In the genomic region with DNA sequence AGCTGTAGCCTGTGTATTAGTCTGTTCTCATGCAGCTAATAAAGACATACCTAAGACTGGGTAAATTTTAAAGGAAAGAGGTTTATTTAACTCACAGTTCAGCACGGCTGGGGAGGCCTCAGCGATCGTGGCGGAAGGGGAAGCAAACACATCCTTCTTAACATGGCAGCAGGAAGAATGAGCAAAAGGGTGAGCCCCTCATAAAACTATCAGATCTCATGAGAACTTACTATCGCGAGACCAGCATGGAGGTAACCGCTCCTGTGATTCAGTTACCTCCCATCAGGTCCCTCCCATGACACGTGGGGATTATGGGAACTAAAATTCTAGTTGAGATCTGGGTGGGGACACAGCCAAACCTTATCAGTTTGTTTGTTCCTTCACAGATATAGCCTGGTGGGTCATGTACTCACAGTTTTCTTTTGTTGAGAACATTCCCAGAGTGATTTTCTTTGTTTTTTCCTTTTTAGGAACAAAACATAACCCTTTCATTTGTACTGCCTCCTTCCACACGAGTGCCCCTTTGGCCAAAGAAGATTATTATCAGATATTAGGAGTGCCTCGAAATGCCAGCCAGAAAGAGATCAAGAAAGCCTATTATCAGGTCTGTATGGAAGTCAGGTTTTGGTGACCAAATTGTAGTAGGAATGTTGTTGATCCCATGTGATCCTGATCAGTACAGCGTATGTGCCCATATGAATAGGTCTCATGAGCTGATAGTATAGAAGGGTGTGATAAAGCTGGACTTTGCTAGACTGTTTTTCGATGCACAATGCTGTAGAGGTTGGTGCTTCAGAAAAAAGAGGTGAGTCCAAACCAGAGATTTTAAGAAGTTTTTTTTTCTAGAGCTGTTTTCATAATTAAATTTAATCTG, we compare ENCODE assay signal across 1 cellular context.
A peak's percentile ranks its signal among the peaks of the same experiment; 100 is the strongest.
TF ChIP-seq lines count a peak whose summit lies in the region.

No MANE protein-coding gene starts in this region.

TF ChIP-seq in K562, 482 proteins besides CTCF, POLR2A, EP300 and RAD21 (continued from another document and continues in another):
- TF ChIP-seq, protein P1, sequence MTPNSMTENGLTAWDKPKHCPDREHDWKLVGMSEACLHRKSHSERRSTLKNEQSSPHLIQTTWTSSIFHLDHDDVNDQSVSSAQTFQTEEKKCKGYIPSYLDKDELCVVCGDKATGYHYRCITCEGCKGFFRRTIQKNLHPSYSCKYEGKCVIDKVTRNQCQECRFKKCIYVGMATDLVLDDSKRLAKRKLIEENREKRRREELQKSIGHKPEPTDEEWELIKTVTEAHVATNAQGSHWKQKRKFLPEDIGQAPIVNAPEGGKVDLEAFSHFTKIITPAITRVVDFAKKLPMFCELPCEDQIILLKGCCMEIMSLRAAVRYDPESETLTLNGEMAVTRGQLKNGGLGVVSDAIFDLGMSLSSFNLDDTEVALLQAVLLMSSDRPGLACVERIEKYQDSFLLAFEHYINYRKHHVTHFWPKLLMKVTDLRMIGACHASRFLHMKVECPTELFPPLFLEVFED (CRISPR knock-in tag; conservative IDR thresholded peaks at IDR 0.05) = no peak
- TF ChIP-seq, protein P2, sequence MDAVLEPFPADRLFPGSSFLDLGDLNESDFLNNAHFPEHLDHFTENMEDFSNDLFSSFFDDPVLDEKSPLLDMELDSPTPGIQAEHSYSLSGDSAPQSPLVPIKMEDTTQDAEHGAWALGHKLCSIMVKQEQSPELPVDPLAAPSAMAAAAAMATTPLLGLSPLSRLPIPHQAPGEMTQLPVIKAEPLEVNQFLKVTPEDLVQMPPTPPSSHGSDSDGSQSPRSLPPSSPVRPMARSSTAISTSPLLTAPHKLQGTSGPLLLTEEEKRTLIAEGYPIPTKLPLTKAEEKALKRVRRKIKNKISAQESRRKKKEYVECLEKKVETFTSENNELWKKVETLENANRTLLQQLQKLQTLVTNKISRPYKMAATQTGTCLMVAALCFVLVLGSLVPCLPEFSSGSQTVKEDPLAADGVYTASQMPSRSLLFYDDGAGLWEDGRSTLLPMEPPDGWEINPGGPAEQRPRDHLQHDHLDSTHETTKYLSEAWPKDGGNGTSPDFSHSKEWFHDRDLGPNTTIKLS (IDR thresholded peaks at IDR 0.05; ENCODE audit: borderline replicate concordance, low read depth) = peak; percentile 61; the same call in 1 of the 2 replicates
- TF ChIP-seq HCFC1 (IDR thresholded peaks at IDR 0.05; ENCODE audit: low read depth, low read length) (peak; percentile 44; the same call in 1 of the 2 replicates), E2F3 (CRISPR knock-in tag; IDR thresholded peaks at IDR 0.05) (no peak), MTF1 (CRISPR knock-in tag; IDR thresholded peaks at IDR 0.05; ENCODE audit: borderline replicate concordance) (no peak), SIN3B (IDR thresholded peaks at IDR 0.05; ENCODE audit: low read depth) (no peak), MYNN (IDR thresholded peaks at IDR 0.05) (0 out of 2 replicates have a peak, but pooled peaks have one; percentile 14), MYNN (CRISPR knock-in tag; IDR thresholded peaks at IDR 0.05) (no peak), NRF1 (conservative IDR thresholded peaks at IDR 0.05 in 1 of 2, IDR thresholded peaks at IDR 0.05 in 1 of 2) (peak in 1 of 2 experiments; percentile 33; a peak in 2 of 4 replicates), ETV1 (tag; conservative IDR thresholded peaks at IDR 0.05; ENCODE audit: low read depth) (no peak), ZNF134 (CRISPR knock-in tag; conservative IDR thresholded peaks at IDR 0.05) (no peak), ZEB2 (IDR thresholded peaks at IDR 0.05) (peak; percentile 53), FOXJ2 (tag; IDR thresholded peaks at IDR 0.05) (peak; percentile 68), ZNF766 (CRISPR knock-in tag; conservative IDR thresholded peaks at IDR 0.05) (peak; percentile 94), LCOR (CRISPR knock-in tag; IDR thresholded peaks at IDR 0.05) (no peak), FOXM1 (IDR thresholded peaks at IDR 0.05; ENCODE audit: low read depth) (0 out of 2 replicates have a peak, but pooled peaks have one; percentile 29), FOXM1 (CRISPR knock-in tag; IDR thresholded peaks at IDR 0.05; ENCODE audit: low read depth) (no peak), ZNF197 (CRISPR knock-in tag; IDR thresholded peaks at IDR 0.05; ENCODE audit: low read depth) (no peak), MXI1 (IDR thresholded peaks at IDR 0.05; ENCODE audit: low read depth, low read length) (peak; percentile 77; the same call in 1 of the 2 replicates), SRSF7 (optimal IDR thresholded peaks at IDR 0.05; ENCODE audit: low read depth, low read length) (no peak), ZZZ3 (IDR thresholded peaks at IDR 0.05) (no peak), FOXK2 (conservative IDR thresholded peaks at IDR 0.05 in 1 of 2, IDR thresholded peaks at IDR 0.05 in 1 of 2; ENCODE audit: low read depth in 2 of 2) (peak; percentile 23 to 52; a peak in 1 of 4 replicates), NFIX (CRISPR knock-in tag; IDR thresholded peaks at IDR 0.05; ENCODE audit: low read depth) (no peak), ETS2 (tag; IDR thresholded peaks at IDR 0.05; ENCODE audit: borderline replicate concordance, poor library complexity, severe bottlenecking) (no peak), BDP1 (IDR thresholded peaks at IDR 0.05; ENCODE audit: insufficient read depth, insufficient read length) (no peak), KLF10 (CRISPR knock-in tag; IDR thresholded peaks at IDR 0.05) (0 out of 2 replicates have a peak, but pooled peaks have one; percentile 38), DMBX1 (CRISPR knock-in tag; IDR thresholded peaks at IDR 0.05; ENCODE audit: borderline replicate concordance) (no peak), DACH1 (IDR thresholded peaks at IDR 0.05; ENCODE audit: partially characterized antibody) (no peak), ZNF717 (CRISPR knock-in tag; IDR thresholded peaks at IDR 0.05) (no peak), GABPA (tag; conservative IDR thresholded peaks at IDR 0.05; ENCODE audit: low read depth) (peak; percentile 57), TAF15 (IDR thresholded peaks at IDR 0.05; ENCODE audit: low read depth, low read length) (no peak), SMAD1 (IDR thresholded peaks at IDR 0.05; ENCODE audit: low read depth, low read length, partially characterized antibody) (no peak), GABPB2 (CRISPR knock-in tag; conservative IDR thresholded peaks at IDR 0.05) (no peak), ELF1 (tag; IDR thresholded peaks at IDR 0.05) (no peak), FUS (optimal IDR thresholded peaks at IDR 0.05; ENCODE audit: low read depth, low read length) (no peak), IRF2 (CRISPR knock-in tag; IDR thresholded peaks at IDR 0.05) (no peak), SUPT5H (IDR thresholded peaks at IDR 0.05) (peak; percentile 89), IFI16 (CRISPR knock-in tag; IDR thresholded peaks at IDR 0.05) (no peak), OTX1 (CRISPR knock-in tag; IDR thresholded peaks at IDR 0.05) (no peak)
- TF ChIP-seq, protein P3, sequence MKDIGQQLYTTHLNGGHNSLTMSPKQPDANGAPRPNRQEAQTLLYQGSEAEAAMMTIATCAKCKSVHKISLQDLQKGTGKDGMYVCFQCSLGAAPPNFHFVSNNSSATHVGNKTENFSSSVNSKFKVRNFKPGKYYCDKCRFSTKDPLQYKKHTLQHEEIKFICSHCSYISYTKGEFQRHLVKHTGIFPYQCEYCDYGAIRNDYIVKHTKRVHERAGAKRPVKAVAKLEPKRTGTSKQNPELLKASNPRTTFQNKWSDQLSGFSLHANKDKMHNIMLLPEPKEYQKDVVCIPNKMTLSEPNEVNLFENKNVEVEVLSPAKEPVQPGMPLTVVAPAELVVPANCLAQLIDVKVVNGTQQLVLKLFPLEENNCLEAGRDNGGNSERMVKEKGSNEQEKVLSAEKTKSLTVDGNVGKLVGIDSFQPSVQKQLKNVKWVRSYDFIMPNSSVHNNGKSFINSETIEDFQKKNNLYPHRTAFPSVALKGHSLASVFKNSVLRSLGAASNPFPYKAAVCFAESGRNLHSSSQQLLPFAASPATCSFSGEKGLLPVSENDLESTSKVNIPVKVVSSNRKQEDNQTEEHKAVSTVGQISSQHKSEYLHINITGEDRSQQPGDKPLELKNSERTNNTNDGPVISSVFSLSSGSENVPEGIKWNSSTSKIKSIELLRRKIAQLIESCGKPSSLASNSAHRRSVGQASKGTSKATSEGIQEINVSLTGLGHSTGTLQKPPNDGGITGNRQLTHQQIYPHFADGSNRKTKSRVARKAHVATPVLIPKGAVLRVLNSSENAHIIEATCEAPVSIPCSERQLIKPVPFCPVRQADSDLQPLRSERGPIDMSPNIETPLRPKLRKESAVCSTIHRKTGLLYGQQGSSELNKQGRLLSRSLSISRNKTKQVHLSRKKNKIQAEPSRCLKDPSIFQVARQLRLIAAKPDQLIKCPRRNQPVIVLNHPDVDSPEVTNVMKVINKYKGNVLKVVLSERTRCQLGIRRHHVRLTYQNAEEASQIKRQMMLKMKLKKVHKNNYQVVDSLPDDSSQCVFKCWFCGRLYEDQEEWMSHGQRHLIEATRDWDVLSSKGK (CRISPR knock-in tag; IDR thresholded peaks at IDR 0.05) = no peak
- TF ChIP-seq, protein P4, sequence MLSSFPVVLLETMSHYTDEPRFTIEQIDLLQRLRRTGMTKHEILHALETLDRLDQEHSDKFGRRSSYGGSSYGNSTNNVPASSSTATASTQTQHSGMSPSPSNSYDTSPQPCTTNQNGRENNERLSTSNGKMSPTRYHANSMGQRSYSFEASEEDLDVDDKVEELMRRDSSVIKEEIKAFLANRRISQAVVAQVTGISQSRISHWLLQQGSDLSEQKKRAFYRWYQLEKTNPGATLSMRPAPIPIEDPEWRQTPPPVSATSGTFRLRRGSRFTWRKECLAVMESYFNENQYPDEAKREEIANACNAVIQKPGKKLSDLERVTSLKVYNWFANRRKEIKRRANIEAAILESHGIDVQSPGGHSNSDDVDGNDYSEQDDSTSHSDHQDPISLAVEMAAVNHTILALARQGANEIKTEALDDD (IDR thresholded peaks at IDR 0.05) = peak; percentile 83
- TF ChIP-seq, protein P5, sequence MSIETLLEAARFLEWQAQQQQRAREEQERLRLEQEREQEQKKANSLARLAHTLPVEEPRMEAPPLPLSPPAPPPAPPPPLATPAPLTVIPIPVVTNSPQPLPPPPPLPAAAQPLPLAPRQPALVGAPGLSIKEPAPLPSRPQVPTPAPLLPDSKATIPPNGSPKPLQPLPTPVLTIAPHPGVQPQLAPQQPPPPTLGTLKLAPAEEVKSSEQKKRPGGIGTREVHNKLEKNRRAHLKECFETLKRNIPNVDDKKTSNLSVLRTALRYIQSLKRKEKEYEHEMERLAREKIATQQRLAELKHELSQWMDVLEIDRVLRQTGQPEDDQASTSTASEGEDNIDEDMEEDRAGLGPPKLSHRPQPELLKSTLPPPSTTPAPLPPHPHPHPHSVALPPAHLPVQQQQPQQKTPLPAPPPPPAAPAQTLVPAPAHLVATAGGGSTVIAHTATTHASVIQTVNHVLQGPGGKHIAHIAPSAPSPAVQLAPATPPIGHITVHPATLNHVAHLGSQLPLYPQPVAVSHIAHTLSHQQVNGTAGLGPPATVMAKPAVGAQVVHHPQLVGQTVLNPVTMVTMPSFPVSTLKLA (conservative IDR thresholded peaks at IDR 0.05) = peak; percentile 80 to 87
- TF ChIP-seq, protein P6, sequence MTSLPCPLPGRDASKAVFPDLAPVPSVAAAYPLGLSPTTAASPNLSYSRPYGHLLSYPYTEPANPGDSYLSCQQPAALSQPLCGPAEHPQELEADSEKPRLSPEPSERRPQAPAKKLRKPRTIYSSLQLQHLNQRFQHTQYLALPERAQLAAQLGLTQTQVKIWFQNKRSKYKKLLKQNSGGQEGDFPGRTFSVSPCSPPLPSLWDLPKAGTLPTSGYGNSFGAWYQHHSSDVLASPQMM (CRISPR knock-in tag; IDR thresholded peaks at IDR 0.05) = no peak
- TF ChIP-seq, protein P7, sequence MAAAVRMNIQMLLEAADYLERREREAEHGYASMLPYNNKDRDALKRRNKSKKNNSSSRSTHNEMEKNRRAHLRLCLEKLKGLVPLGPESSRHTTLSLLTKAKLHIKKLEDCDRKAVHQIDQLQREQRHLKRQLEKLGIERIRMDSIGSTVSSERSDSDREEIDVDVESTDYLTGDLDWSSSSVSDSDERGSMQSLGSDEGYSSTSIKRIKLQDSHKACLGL (CRISPR knock-in tag; IDR thresholded peaks at IDR 0.05; ENCODE audit: borderline replicate concordance, poor library complexity, severe bottlenecking) = no peak
- TF ChIP-seq, protein P8, sequence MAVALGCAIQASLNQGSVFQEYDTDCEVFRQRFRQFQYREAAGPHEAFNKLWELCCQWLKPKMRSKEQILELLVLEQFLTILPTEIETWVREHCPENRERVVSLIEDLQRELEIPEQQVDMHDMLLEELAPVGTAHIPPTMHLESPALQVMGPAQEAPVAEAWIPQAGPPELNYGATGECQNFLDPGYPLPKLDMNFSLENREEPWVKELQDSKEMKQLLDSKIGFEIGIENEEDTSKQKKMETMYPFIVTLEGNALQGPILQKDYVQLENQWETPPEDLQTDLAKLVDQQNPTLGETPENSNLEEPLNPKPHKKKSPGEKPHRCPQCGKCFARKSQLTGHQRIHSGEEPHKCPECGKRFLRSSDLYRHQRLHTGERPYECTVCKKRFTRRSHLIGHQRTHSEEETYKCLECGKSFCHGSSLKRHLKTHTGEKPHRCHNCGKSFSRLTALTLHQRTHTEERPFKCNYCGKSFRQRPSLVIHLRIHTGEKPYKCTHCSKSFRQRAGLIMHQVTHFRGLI (CRISPR knock-in tag; IDR thresholded peaks at IDR 0.05) = no peak
- TF ChIP-seq, protein P9, sequence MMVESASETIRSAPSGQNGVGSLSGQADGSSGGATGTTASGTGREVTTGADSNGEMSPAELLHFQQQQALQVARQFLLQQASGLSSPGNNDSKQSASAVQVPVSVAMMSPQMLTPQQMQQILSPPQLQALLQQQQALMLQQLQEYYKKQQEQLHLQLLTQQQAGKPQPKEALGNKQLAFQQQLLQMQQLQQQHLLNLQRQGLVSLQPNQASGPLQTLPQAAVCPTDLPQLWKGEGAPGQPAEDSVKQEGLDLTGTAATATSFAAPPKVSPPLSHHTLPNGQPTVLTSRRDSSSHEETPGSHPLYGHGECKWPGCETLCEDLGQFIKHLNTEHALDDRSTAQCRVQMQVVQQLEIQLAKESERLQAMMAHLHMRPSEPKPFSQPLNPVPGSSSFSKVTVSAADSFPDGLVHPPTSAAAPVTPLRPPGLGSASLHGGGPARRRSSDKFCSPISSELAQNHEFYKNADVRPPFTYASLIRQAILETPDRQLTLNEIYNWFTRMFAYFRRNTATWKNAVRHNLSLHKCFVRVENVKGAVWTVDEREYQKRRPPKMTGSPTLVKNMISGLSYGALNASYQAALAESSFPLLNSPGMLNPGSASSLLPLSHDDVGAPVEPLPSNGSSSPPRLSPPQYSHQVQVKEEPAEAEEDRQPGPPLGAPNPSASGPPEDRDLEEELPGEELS (CRISPR knock-in tag; IDR thresholded peaks at IDR 0.05; ENCODE audit: borderline replicate concordance) = no peak
- TF ChIP-seq, protein P10, sequence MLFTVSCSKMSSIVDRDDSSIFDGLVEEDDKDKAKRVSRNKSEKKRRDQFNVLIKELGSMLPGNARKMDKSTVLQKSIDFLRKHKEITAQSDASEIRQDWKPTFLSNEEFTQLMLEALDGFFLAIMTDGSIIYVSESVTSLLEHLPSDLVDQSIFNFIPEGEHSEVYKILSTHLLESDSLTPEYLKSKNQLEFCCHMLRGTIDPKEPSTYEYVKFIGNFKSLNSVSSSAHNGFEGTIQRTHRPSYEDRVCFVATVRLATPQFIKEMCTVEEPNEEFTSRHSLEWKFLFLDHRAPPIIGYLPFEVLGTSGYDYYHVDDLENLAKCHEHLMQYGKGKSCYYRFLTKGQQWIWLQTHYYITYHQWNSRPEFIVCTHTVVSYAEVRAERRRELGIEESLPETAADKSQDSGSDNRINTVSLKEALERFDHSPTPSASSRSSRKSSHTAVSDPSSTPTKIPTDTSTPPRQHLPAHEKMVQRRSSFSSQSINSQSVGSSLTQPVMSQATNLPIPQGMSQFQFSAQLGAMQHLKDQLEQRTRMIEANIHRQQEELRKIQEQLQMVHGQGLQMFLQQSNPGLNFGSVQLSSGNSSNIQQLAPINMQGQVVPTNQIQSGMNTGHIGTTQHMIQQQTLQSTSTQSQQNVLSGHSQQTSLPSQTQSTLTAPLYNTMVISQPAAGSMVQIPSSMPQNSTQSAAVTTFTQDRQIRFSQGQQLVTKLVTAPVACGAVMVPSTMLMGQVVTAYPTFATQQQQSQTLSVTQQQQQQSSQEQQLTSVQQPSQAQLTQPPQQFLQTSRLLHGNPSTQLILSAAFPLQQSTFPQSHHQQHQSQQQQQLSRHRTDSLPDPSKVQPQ (CRISPR knock-in tag; IDR thresholded peaks at IDR 0.05; ENCODE audit: borderline replicate concordance) = no peak
